In the genomic region with DNA sequence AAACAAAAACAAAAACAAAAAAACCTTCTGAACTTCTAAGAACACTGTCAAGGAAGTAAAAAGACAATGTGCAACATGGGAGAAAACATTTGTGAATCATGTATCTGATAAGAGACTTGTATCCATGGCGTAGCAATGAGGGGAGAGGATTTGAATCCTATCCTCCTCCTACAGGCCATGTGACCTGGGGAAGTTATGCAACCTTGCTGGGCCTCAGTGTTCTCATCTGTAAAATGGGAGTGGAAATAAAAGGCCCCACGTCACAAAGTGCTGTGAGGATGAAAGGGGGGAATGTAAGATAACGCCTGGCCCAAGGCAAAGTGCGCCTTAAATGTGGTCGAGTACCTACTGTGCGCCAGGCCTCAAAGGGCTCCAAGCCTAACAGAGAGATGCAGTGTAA, we compare ENCODE assay signal across 2 cellular contexts.
TF ChIP-seq lines count a peak whose summit lies in the region.

No MANE protein-coding gene starts in this region.

TF ChIP-seq in H1, 55 proteins besides CTCF, POLR2A, EP300 and RAD21:
- TF ChIP-seq KDM1A (IDR thresholded peaks at IDR 0.05; ENCODE audit: borderline replicate concordance, low read length) (0 out of 2 replicates have a peak, but pooled peaks have one; percentile 29), TCF12 (IDR thresholded peaks at IDR 0.05; ENCODE audit: low read depth, low read length) (no peak)
TF ChIP-seq in H1: peak in this region for 1.

TF ChIP-seq in HEK293T, 16 proteins besides CTCF, POLR2A, EP300 and RAD21 (continued from another document):
- no peak for TF ChIP-seq TARDBP (IDR thresholded peaks at IDR 0.05)
- TF ChIP-seq, protein P1, sequence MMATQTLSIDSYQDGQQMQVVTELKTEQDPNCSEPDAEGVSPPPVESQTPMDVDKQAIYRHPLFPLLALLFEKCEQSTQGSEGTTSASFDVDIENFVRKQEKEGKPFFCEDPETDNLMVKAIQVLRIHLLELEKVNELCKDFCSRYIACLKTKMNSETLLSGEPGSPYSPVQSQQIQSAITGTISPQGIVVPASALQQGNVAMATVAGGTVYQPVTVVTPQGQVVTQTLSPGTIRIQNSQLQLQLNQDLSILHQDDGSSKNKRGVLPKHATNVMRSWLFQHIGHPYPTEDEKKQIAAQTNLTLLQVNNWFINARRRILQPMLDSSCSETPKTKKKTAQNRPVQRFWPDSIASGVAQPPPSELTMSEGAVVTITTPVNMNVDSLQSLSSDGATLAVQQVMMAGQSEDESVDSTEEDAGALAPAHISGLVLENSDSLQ (IDR thresholded peaks at IDR 0.05), result no peak
- no peak for TF ChIP-seq L3MBTL2 (conservative IDR thresholded peaks at IDR 0.05)
- TF ChIP-seq ELF4 (IDR thresholded peaks at IDR 0.05), result no peak
- TF ChIP-seq FOXA1 (IDR thresholded peaks at IDR 0.05), result no peak
- no peak for TF ChIP-seq SP1 (IDR thresholded peaks at IDR 0.05)
- TF ChIP-seq ZNF384 (IDR thresholded peaks at IDR 0.05), result no peak
- no peak for TF ChIP-seq BHLHE40 (IDR thresholded peaks at IDR 0.05; ENCODE audit: borderline replicate concordance)
- no peak for TF ChIP-seq SUZ12 (IDR thresholded peaks at IDR 0.05)
- no peak for TF ChIP-seq CTBP1 (IDR thresholded peaks at IDR 0.05; ENCODE audit: borderline replicate concordance)
- TF ChIP-seq ARNT (IDR thresholded peaks at IDR 0.05), result no peak
- TF ChIP-seq LEF1 (IDR thresholded peaks at IDR 0.05; ENCODE audit: borderline replicate concordance), result no peak
TF ChIP-seq in HEK293T: peak in this region for 0.
